Comparison of ENCODE assay signal across 28 cellular contexts in genomic region chr1:89206361-89206760, GRCh38. TPM values are rescaled to one million over a fixed set of nuclear protein-coding genes. Genes with fewer than 3 reads are reported as not detected.
"Had no signal": no experiment of that assay in that cellular context is flagged by ENCODE, and none has a peak within 500 bp of the region (broad histone marks: within the 10 kb centered on the region; RNA-seq: fewer than 3 reads in every experiment).

No MANE protein-coding gene starts in this region.

- H3K4me1 ChIP-seq: esophagus muscularis mucosa, gastrocnemius medialis, left ventricle myocardium inferior, sigmoid colon, transverse colon, uterus had no signal

- H3K27me3 ChIP-seq: esophagus muscularis mucosa, gastrocnemius medialis, sigmoid colon, transverse colon, uterus had no signal

- H3K27me3 Mint-ChIP-seq: activated CD4-positive, alpha-beta memory T cell treated with anti-CD3 and anti-CD28 coated beads for 36 hours; activated naive CD8-positive, alpha-beta T cell treated with anti-CD3 and anti-CD28 coated beads, Interleukin-2, amount 10 ng/mL, durations not matched to agents 7 days and 5 days; natural killer cell treated with Interleukin-12 subunit alpha and Interleukin-12 subunit beta and Interleukin-15 and Interleukin-18, amount 100 ng/mL, for 72 hours; progenitor cell of endocrine pancreas; stimulated activated naive B cell treated with anti-CD40 and anti-IgM and Interleukin-4, amounts not matched to agents 10 μg/mL and 1 μg/mL and 100 μg/mL, for 72 hours had no signal

- DNase-seq: activated CD4-positive, alpha-beta memory T cell treated with anti-CD3 and anti-CD28 coated beads for 36 hours; activated CD4-positive, alpha-beta T cell treated with anti-CD3 and anti-CD28 coated beads for 48 hours; activated effector memory CD4-positive, alpha-beta T cell treated with Interleukin-2 at 50 U/mL for 16 hours; activated naive CD4-positive, alpha-beta T cell treated with anti-CD3 and anti-CD28 coated beads for 36 hours; activated naive CD8-positive, alpha-beta T cell treated with anti-CD3 and anti-CD28 coated beads, Interleukin-2, amount 10 ng/mL, durations not matched to agents 7 days and 5 days; activated T-cell treated with anti-CD3 and anti-CD28 coated beads, Interleukin-2, amount 50 U/mL, for 72 hours; amygdala; cerebellar nuclear complex; gastrocnemius medialis; hippocampal formation; left ventricle myocardium inferior; midbrain; retina; sigmoid colon; stimulated activated CD4-positive, alpha-beta T cell treated with anti-CD3 and anti-CD28 coated beads, Interleukin-2, amount 100 ng/mL, for 48 hours; stimulated activated CD8-positive, alpha-beta memory T cell treated with anti-CD3 and anti-CD28 coated beads, Interleukin-4, amount 100 ng/mL, for 48 hours; stimulated activated naive B cell treated with anti-CD40 and anti-IgM and Interleukin-4, amounts not matched to agents 10 μg/mL and 1 μg/mL and 100 μg/mL, for 72 hours; transverse colon; uterus had no signal

- H3K27ac Mint-ChIP-seq: activated CD4-positive, alpha-beta memory T cell treated with anti-CD3 and anti-CD28 coated beads for 36 hours; activated naive CD4-positive, alpha-beta T cell treated with anti-CD3 and anti-CD28 coated beads for 36 hours; activated naive CD8-positive, alpha-beta T cell treated with anti-CD3 and anti-CD28 coated beads, Interleukin-2, amount 10 ng/mL, durations not matched to agents 7 days and 5 days; activated T-cell treated with anti-CD3 and anti-CD28 coated beads, Interleukin-2, amount 50 U/mL, for 72 hours; natural killer cell treated with Interleukin-12 subunit alpha and Interleukin-12 subunit beta and Interleukin-15 and Interleukin-18, amount 100 ng/mL, for 72 hours; progenitor cell of endocrine pancreas; stimulated activated naive B cell treated with anti-CD40 and anti-IgM and Interleukin-4, amounts not matched to agents 10 μg/mL and 1 μg/mL and 100 μg/mL, for 72 hours had no signal

- H3K4me2 ChIP-seq: smooth muscle cell had no signal

- H3K27ac ChIP-seq: coronary artery, esophagus muscularis mucosa, gastrocnemius medialis, left ventricle myocardium inferior, sigmoid colon, transverse colon, uterus had no signal

- H3K4me3 ChIP-seq: coronary artery, esophagus muscularis mucosa, gastrocnemius medialis, left ventricle myocardium inferior, sigmoid colon, smooth muscle cell, transverse colon, uterus had no signal

- ATAC-seq: activated T-cell treated with anti-CD3 and anti-CD28 coated beads, Interleukin-2, amount 50 U/mL, for 72 hours; gastrocnemius medialis; natural killer cell treated with Interleukin-12 subunit alpha and Interleukin-12 subunit beta and Interleukin-15 and Interleukin-18, amount 100 ng/mL, for 72 hours had no signal

- H3K4me3 Mint-ChIP-seq: activated CD4-positive, alpha-beta memory T cell treated with anti-CD3 and anti-CD28 coated beads for 36 hours; activated naive CD4-positive, alpha-beta T cell treated with anti-CD3 and anti-CD28 coated beads for 36 hours; activated naive CD8-positive, alpha-beta T cell treated with anti-CD3 and anti-CD28 coated beads, Interleukin-2, amount 10 ng/mL, durations not matched to agents 7 days and 5 days; activated T-cell treated with anti-CD3 and anti-CD28 coated beads, Interleukin-2, amount 50 U/mL, for 72 hours; natural killer cell treated with Interleukin-12 subunit alpha and Interleukin-12 subunit beta and Interleukin-15 and Interleukin-18, amount 100 ng/mL, for 72 hours; stimulated activated naive B cell treated with anti-CD40 and anti-IgM and Interleukin-4, amounts not matched to agents 10 μg/mL and 1 μg/mL and 100 μg/mL, for 72 hours had no signal

RNA-seq across cellular contexts. Expression of gene GBP4, which starts 7.6 kb away (rescaled TPM):
- total RNA-seq: osteocyte had no signal

RNA-seq across cellular contexts. Expression of gene GBP7, which starts 30.6 kb away (rescaled TPM):
- total RNA-seq: activated CD4-positive, alpha-beta memory T cell treated with anti-CD3 and anti-CD28 coated beads for 36 hours; bronchial epithelial cell; esophagus muscularis mucosa; gastrocnemius medialis; lung microvascular endothelial cell; osteocyte; progenitor cell of endocrine pancreas; sigmoid colon; smooth muscle cell; temporal lobe; transverse colon; uterus had no signal
- polyA plus RNA-seq: smooth muscle cell had no signal
